ENCODE assay signal across 1 cellular context in the genomic region with DNA sequence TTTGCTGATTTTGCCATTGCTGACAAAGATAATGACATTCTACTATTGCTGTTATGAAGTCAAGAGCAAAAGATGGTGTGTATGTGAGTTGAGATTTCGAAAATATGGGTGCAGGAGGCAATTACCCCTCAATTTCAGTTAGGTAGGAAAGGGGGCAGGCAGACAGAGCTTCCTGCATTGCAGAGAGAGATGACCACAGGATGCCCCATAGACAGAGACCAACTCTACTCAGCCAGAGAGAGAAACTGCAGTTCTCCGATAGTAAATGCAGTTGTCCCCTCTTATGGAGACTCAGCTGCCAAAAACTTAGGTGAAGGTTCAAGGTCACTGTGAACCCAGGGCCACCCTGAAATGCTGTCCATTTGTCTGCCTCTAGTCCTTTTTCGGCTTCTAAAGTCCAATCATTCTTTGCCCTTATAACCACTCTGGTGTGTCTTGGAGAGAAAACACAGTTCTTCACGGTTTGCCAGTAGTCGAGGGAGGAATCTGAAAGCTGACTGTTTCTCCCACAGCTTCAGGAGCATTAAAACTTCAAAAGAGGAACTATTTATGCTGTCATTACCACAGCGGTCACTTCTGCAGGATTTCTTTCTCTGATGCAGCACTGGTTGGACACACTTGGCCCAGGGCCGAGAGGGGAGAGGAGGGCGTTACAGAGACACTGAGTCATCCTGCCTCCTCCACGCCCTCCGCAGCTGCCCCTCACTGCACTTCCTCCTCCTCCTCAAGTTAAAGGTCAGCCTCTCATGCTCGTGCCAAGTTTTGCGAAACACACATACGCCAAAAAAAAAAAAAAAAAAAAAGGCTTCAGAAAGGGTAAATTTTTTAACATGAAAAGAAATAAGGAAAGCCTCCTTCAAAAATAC.
TF ChIP-seq lines count a peak whose summit lies in the region.

No MANE protein-coding gene starts in this region.

TF ChIP-seq in HepG2, 621 proteins besides CTCF, POLR2A, EP300 and RAD21 (continued from another document and continues in another):
- TF ChIP-seq, protein P1, sequence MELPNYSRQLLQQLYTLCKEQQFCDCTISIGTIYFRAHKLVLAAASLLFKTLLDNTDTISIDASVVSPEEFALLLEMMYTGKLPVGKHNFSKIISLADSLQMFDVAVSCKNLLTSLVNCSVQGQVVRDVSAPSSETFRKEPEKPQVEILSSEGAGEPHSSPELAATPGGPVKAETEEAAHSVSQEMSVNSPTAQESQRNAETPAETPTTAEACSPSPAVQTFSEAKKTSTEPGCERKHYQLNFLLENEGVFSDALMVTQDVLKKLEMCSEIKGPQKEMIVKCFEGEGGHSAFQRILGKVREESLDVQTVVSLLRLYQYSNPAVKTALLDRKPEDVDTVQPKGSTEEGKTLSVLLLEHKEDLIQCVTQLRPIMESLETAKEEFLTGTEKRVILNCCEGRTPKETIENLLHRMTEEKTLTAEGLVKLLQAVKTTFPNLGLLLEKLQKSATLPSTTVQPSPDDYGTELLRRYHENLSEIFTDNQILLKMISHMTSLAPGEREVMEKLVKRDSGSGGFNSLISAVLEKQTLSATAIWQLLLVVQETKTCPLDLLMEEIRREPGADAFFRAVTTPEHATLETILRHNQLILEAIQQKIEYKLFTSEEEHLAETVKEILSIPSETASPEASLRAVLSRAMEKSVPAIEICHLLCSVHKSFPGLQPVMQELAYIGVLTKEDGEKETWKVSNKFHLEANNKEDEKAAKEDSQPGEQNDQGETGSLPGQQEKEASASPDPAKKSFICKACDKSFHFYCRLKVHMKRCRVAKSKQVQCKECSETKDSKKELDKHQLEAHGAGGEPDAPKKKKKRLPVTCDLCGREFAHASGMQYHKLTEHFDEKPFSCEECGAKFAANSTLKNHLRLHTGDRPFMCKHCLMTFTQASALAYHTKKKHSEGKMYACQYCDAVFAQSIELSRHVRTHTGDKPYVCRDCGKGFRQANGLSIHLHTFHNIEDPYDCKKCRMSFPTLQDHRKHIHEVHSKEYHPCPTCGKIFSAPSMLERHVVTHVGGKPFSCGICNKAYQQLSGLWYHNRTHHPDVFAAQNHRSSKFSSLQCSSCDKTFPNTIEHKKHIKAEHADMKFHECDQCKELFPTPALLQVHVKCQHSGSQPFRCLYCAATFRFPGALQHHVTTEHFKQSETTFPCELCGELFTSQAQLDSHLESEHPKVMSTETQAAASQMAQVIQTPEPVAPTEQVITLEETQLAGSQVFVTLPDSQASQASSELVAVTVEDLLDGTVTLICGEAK (IDR thresholded peaks at IDR 0.05) = no peak
- TF ChIP-seq, protein P1 (CRISPR knock-in tag; IDR thresholded peaks at IDR 0.05) = no peak
- TF ChIP-seq RXRB (CRISPR knock-in tag; IDR thresholded peaks at IDR 0.05; ENCODE audit: borderline replicate concordance) (no peak), NR2F1 (CRISPR knock-in tag; IDR thresholded peaks at IDR 0.05) (peak in 1 of 2 experiments; percentile 23; a peak in 1 of 4 replicates), ZNF431 (CRISPR knock-in tag; IDR thresholded peaks at IDR 0.05; ENCODE audit: borderline replicate concordance, low read depth) (no peak), CEBPG (CRISPR knock-in tag; IDR thresholded peaks at IDR 0.05) (peak; percentile 18), ZFY (CRISPR knock-in tag; IDR thresholded peaks at IDR 0.05) (no peak), RBAK (CRISPR knock-in tag; IDR thresholded peaks at IDR 0.05) (no peak), NFIC (IDR thresholded peaks at IDR 0.05; ENCODE audit: low read length) (peak; percentile 61; the same call in 1 of the 2 replicates), TARDBP (CRISPR knock-in tag; IDR thresholded peaks at IDR 0.05) (no peak), TMF1 (CRISPR knock-in tag; IDR thresholded peaks at IDR 0.05; ENCODE audit: low read depth) (no peak), ZNF432 (CRISPR knock-in tag; IDR thresholded peaks at IDR 0.05; ENCODE audit: borderline replicate concordance) (no peak), ZNF567 (CRISPR knock-in tag; IDR thresholded peaks at IDR 0.05; ENCODE audit: borderline replicate concordance) (no peak), JUN (CRISPR knock-in tag; IDR thresholded peaks at IDR 0.05) (no peak), SYNCRIP (IDR thresholded peaks at IDR 0.05; ENCODE audit: insufficient read depth, low read depth, low read length) (no peak), ZNF652 (CRISPR knock-in tag; IDR thresholded peaks at IDR 0.05; ENCODE audit: borderline replicate concordance, low read depth) (no peak), MED1 (CRISPR knock-in tag; IDR thresholded peaks at IDR 0.05) (0 out of 2 replicates have a peak, but pooled peaks have one; percentile 21), ZNF263 (CRISPR knock-in tag; IDR thresholded peaks at IDR 0.05) (no peak), RBM39 (IDR thresholded peaks at IDR 0.05; ENCODE audit: low read depth, low read length, poor library complexity, severe bottlenecking) (no peak), FOXA3 (CRISPR knock-in tag; IDR thresholded peaks at IDR 0.05) (no peak), SP1 (IDR thresholded peaks at IDR 0.05) (no peak), SP1 (CRISPR knock-in tag; IDR thresholded peaks at IDR 0.05) (no peak), KDM5B (CRISPR knock-in tag; IDR thresholded peaks at IDR 0.05; ENCODE audit: borderline replicate concordance) (no peak), ZNF737 (CRISPR knock-in tag; IDR thresholded peaks at IDR 0.05; ENCODE audit: borderline replicate concordance) (no peak), ZNF207 (IDR thresholded peaks at IDR 0.05; ENCODE audit: borderline replicate concordance) (no peak), CEBPB (IDR thresholded peaks at IDR 0.05; ENCODE audit: borderline replicate concordance, low read depth, low read length) (no peak)
- TF ChIP-seq, protein P2, sequence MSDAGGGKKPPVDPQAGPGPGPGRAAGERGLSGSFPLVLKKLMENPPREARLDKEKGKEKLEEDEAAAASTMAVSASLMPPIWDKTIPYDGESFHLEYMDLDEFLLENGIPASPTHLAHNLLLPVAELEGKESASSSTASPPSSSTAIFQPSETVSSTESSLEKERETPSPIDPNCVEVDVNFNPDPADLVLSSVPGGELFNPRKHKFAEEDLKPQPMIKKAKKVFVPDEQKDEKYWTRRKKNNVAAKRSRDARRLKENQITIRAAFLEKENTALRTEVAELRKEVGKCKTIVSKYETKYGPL (CRISPR knock-in tag; IDR thresholded peaks at IDR 0.05) = no peak
- TF ChIP-seq, protein P3, sequence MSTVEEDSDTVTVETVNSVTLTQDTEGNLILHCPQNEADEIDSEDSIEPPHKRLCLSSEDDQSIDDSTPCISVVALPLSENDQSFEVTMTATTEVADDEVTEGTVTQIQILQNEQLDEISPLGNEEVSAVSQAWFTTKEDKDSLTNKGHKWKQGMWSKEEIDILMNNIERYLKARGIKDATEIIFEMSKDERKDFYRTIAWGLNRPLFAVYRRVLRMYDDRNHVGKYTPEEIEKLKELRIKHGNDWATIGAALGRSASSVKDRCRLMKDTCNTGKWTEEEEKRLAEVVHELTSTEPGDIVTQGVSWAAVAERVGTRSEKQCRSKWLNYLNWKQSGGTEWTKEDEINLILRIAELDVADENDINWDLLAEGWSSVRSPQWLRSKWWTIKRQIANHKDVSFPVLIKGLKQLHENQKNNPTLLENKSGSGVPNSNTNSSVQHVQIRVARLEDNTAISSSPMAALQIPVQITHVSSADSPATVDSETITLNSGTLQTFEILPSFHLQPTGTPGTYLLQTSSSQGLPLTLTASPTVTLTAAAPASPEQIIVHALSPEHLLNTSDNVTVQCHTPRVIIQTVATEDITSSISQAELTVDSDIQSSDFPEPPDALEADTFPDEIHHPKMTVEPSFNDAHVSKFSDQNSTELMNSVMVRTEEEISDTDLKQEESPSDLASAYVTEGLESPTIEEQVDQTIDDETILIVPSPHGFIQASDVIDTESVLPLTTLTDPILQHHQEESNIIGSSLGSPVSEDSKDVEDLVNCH (CRISPR knock-in tag; IDR thresholded peaks at IDR 0.05) = no peak
- TF ChIP-seq, protein P4, sequence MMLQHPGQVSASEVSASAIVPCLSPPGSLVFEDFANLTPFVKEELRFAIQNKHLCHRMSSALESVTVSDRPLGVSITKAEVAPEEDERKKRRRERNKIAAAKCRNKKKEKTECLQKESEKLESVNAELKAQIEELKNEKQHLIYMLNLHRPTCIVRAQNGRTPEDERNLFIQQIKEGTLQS (CRISPR knock-in tag; IDR thresholded peaks at IDR 0.05) = peak; percentile 92
- TF ChIP-seq, protein P5, sequence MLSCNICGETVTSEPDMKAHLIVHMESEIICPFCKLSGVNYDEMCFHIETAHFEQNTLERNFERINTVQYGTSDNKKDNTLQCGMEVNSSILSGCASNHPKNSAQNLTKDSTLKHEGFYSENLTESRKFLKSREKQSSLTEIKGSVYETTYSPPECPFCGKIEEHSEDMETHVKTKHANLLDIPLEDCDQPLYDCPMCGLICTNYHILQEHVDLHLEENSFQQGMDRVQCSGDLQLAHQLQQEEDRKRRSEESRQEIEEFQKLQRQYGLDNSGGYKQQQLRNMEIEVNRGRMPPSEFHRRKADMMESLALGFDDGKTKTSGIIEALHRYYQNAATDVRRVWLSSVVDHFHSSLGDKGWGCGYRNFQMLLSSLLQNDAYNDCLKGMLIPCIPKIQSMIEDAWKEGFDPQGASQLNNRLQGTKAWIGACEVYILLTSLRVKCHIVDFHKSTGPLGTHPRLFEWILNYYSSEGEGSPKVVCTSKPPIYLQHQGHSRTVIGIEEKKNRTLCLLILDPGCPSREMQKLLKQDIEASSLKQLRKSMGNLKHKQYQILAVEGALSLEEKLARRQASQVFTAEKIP (CRISPR knock-in tag; IDR thresholded peaks at IDR 0.05; ENCODE audit: borderline replicate concordance) = no peak
- TF ChIP-seq, protein P6, sequence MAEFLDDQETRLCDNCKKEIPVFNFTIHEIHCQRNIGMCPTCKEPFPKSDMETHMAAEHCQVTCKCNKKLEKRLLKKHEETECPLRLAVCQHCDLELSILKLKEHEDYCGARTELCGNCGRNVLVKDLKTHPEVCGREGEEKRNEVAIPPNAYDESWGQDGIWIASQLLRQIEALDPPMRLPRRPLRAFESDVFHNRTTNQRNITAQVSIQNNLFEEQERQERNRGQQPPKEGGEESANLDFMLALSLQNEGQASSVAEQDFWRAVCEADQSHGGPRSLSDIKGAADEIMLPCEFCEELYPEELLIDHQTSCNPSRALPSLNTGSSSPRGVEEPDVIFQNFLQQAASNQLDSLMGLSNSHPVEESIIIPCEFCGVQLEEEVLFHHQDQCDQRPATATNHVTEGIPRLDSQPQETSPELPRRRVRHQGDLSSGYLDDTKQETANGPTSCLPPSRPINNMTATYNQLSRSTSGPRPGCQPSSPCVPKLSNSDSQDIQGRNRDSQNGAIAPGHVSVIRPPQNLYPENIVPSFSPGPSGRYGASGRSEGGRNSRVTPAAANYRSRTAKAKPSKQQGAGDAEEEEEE (CRISPR knock-in tag; IDR thresholded peaks at IDR 0.05; ENCODE audit: borderline replicate concordance) = no peak
- TF ChIP-seq, protein P7, sequence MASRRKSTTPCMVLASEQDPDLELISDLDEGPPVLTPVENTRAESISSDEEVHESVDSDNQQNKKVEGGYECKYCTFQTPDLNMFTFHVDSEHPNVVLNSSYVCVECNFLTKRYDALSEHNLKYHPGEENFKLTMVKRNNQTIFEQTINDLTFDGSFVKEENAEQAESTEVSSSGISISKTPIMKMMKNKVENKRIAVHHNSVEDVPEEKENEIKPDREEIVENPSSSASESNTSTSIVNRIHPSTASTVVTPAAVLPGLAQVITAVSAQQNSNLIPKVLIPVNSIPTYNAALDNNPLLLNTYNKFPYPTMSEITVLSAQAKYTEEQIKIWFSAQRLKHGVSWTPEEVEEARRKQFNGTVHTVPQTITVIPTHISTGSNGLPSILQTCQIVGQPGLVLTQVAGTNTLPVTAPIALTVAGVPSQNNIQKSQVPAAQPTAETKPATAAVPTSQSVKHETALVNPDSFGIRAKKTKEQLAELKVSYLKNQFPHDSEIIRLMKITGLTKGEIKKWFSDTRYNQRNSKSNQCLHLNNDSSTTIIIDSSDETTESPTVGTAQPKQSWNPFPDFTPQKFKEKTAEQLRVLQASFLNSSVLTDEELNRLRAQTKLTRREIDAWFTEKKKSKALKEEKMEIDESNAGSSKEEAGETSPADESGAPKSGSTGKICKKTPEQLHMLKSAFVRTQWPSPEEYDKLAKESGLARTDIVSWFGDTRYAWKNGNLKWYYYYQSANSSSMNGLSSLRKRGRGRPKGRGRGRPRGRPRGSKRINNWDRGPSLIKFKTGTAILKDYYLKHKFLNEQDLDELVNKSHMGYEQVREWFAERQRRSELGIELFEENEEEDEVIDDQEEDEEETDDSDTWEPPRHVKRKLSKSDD (CRISPR knock-in tag; IDR thresholded peaks at IDR 0.05; ENCODE audit: low read depth) = no peak
- TF ChIP-seq, protein P8, sequence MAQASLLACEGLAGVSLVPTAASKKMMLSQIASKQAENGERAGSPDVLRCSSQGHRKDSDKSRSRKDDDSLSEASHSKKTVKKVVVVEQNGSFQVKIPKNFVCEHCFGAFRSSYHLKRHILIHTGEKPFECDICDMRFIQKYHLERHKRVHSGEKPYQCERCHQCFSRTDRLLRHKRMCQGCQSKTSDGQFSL (CRISPR knock-in tag; IDR thresholded peaks at IDR 0.05) = no peak
- TF ChIP-seq, protein P9, sequence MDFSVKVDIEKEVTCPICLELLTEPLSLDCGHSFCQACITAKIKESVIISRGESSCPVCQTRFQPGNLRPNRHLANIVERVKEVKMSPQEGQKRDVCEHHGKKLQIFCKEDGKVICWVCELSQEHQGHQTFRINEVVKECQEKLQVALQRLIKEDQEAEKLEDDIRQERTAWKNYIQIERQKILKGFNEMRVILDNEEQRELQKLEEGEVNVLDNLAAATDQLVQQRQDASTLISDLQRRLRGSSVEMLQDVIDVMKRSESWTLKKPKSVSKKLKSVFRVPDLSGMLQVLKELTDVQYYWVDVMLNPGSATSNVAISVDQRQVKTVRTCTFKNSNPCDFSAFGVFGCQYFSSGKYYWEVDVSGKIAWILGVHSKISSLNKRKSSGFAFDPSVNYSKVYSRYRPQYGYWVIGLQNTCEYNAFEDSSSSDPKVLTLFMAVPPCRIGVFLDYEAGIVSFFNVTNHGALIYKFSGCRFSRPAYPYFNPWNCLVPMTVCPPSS (IDR thresholded peaks at IDR 0.05) = no peak
